Comparison of ENCODE assay signal across 22 cellular contexts in the genomic region with DNA sequence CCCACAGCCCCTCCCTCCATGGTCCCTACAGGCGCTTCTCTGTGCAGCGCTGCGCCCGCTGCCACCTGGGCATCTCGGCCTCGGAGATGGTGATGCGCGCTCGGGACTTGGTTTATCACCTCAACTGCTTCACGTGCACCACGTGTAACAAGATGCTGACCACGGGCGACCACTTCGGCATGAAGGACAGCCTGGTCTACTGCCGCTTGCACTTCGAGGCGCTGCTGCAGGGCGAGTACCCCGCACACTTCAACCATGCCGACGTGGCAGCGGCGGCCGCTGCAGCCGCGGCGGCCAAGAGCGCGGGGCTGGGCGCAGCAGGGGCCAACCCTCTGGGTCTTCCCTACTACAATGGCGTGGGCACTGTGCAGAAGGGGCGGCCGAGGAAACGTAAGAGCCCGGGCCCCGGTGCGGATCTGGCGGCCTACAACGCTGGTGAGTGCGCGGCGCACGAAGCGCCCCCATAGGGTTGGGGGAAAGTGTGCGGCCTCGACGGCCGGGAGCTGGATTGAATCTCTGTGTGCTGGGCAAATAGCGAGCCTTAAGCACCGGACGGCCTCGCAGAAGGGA. TPM values are rescaled to one million over a fixed set of nuclear protein-coding genes. Genes with fewer than 3 reads are reported as not detected.
A peak's percentile ranks its signal among the peaks of the same experiment; 100 is the strongest.
DNase-seq lines count a peak whose midpoint lies in the region; ATAC-seq, FAIRE-seq and TF ChIP-seq lines count a peak whose summit lies in the region.
"Had no signal": no experiment of that assay in that cellular context is flagged by ENCODE, and none has a peak within 500 bp of the region (broad histone marks: within the 10 kb centered on the region; RNA-seq: fewer than 3 reads in every experiment).

No MANE protein-coding gene starts in this region.

- no peak overlapping the region for H3K56ac ChIP-seq in mesendoderm (ENCODE audit: low read length)

- DNase-seq in AG09309 (ENCODE audit: low read depth) = no peak
- DNase-seq in GM13976 (ENCODE audit: low spot score) = peak; percentile 32
- DNase-seq in GM12878 (ENCODE audit: low read depth, low spot score) = no peak
- peak; percentile 65 for DNase-seq in mesendoderm
- DNase-seq in osteocyte (ENCODE audit: extremely low spot score, unreplicated experiment) = no peak
- no peak for DNase-seq in mesenchymal stem cell
- DNase-seq: activated CD4-positive, alpha-beta T cell treated with anti-CD3 and anti-CD28 coated beads, Interleukin-2, amount 50 U/mL, for 48 hours; activated gamma-delta T cell treated with Interleukin-2 at 50 U/mL for 16 hours; BE2C; effector memory CD8-positive, alpha-beta T cell; GOT3; NCI-H1417 treated with DMSO at 0.1 percent for 48 hours; occipital lobe; Right ventricle myocardium superior; stimulated activated naive CD8-positive, alpha-beta T cell treated with anti-CD3 and anti-CD28 coated beads, Interleukin-15, amount 100 ng/mL, for 72 hours; T1000 had no signal

- peaks cover 7% of the 10 kb centered on the region for H3K4me1 ChIP-seq in GM12878 (ENCODE audit: control insufficient read depth, insufficient read depth, low read length)
- peaks cover 2% of the 10 kb centered on the region for H3K4me1 ChIP-seq in mesendoderm (ENCODE audit: control insufficient read depth, low read depth, low read length)
- H3K4me1 ChIP-seq in mesenchymal stem cell (ENCODE audit: control insufficient read depth, insufficient read depth, low read depth, low read length) = peaks cover 49% of the 10 kb centered on the region
- H3K4me1 ChIP-seq: BE2C had no signal

- POLR2A ChIA-PET in GM12878 (lab: Charles Lee) = no interaction called here

- FAIRE-seq in GM12878 (lab: Jason Lieb, UNC) = no peak
- FAIRE-seq: bronchial epithelial cell had no signal

- H3K4ac ChIP-seq in mesendoderm (ENCODE audit: low read depth, low read length) (no peak overlapping the region), mesenchymal stem cell (ENCODE audit: low read depth in 1 of 2, low read length in 2 of 2) (no peak overlapping the region)

- SMC1A ChIA-PET in GM12878 (lab: Charles Lee; ENCODE audit: uncharacterized antibody, unreplicated experiment) = no interaction called here

- H3K9me3 ChIP-seq in GM12878 (replicated peaks; ENCODE audit: control insufficient read depth, insufficient read depth, low read length) (no peaks in the 10 kb centered on the region; the same call in 2 of the 3 replicates), mesenchymal stem cell (ENCODE audit: control insufficient read depth, low read length) (no peaks in the 10 kb centered on the region)
- H3K9me3 ChIP-seq: vagina had no signal

- TF ChIP-seq POLR2A in GM12878 (IDR thresholded peaks at IDR 0.05; ENCODE audit: low read depth, low read length) = no peak

- TF ChIP-seq RAD21 in GM12878 (IDR thresholded peaks at IDR 0.05; ENCODE audit: insufficient read depth, low read depth, low read length) = no peak

- no peaks in the 10 kb centered on the region for H3K36me3 Mint-ChIP-seq in osteocyte (ENCODE audit: unreplicated experiment)

- H2AFZ ChIP-seq in GM12878 (ENCODE audit: control insufficient read depth, low read depth, low read length) (no peak overlapping the region), mesenchymal stem cell (ENCODE audit: low read depth, low read length) (no peak overlapping the region)

- H3K79me1 ChIP-seq in mesendoderm (ENCODE audit: low read length) = no peaks in the 10 kb centered on the region
- no peaks in the 10 kb centered on the region for H3K79me1 ChIP-seq in mesenchymal stem cell (replicated peaks; ENCODE audit: low read length, poor library complexity, severe bottlenecking)

- H3K23ac ChIP-seq in mesendoderm (ENCODE audit: low read length) (no peak overlapping the region), mesenchymal stem cell (ENCODE audit: low read length in 2 of 2) (peak overlapping the region in 1 of 2 experiments; percentile 23)

- H3K27me3 Mint-ChIP-seq in osteocyte (ENCODE audit: unreplicated experiment) = peaks cover 64% of the 10 kb centered on the region

- no peaks in the 10 kb centered on the region; the same call in 1 of the 2 replicates for H3K79me2 ChIP-seq in GM12878 (ENCODE audit: control insufficient read depth, insufficient read depth, low read length)
- no peaks in the 10 kb centered on the region for H3K79me2 ChIP-seq in mesendoderm (ENCODE audit: control insufficient read depth, insufficient read depth, low read length)

- H3K4me2 ChIP-seq in GM12878 (ENCODE audit: control insufficient read depth, insufficient read depth) (no peak overlapping the region), mesendoderm (ENCODE audit: low read length) (no peak overlapping the region), mesenchymal stem cell (ENCODE audit: low read length, poor library complexity, severe bottlenecking) (no peak overlapping the region)
- H3K4me2 ChIP-seq: KMS-11 had no signal

- H2BK5ac ChIP-seq in mesendoderm (ENCODE audit: low read length) = no peak overlapping the region
- no peak overlapping the region for H2BK5ac ChIP-seq in mesenchymal stem cell (ENCODE audit: low read depth, low read length, poor library complexity, severe bottlenecking)

- H2BK15ac ChIP-seq in mesendoderm (replicated peaks; ENCODE audit: low read depth) (no peak overlapping the region), mesenchymal stem cell (ENCODE audit: low read depth, poor library complexity, severe bottlenecking) (no peak overlapping the region)

- H4K20me1 ChIP-seq in GM12878 (ENCODE audit: control insufficient read depth, insufficient read depth) = 0 out of 2 replicates have a peak, but pooled peaks cover 4% of the 10 kb centered on the region

- BruUV-seq in GM12878 (replicated peaks; lab: Mats Ljungman, UMichigan) = no TSS peak

- H3K18ac ChIP-seq in mesendoderm (ENCODE audit: low read length) = no peak overlapping the region
- no peak overlapping the region for H3K18ac ChIP-seq in mesenchymal stem cell (ENCODE audit: low read depth in 1 of 2, low read length in 2 of 2)

- peaks cover 0 to 1% of the 10 kb centered on the region in 2 experiments; a peak in 1 of 4 replicates for H3K36me3 ChIP-seq in GM12878 (ENCODE audit: control insufficient read depth in 2 of 2, insufficient read depth in 2 of 2, low read length in 1 of 2)
- H3K36me3 ChIP-seq in mesendoderm (ENCODE audit: control insufficient read depth, insufficient read depth, low read length) = no peaks in the 10 kb centered on the region
- H3K36me3 ChIP-seq in mesenchymal stem cell (ENCODE audit: control insufficient read depth in 1 of 2, insufficient read depth in 2 of 2, low read depth in 1 of 2, low read length in 2 of 2) = no peaks in the 10 kb centered on the region
- H3K36me3 ChIP-seq: BE2C, vagina had no signal

- H3K4me1 Mint-ChIP-seq in osteocyte (ENCODE audit: unreplicated experiment) = peaks cover 24% of the 10 kb centered on the region

- 69% methylated on average over 52 of the region's 52 CpGs for WGBS in GM12878 (ENCODE audit: insufficient coverage, insufficient replicate concordance, low lambda C conversion rate, missing lambda C conversion rate)
- WGBS in mesendoderm (ENCODE audit: extremely low coverage, insufficient coverage, low lambda C conversion rate) = no CpG with 5 or more reads among the region's 52 CpGs
- 7% methylated on average over 52 of the region's 52 CpGs for WGBS in mesenchymal stem cell

- no peak overlapping the region for H2BK12ac ChIP-seq in mesenchymal stem cell (ENCODE audit: low read length in 2 of 2)

- no peak overlapping the region for H3K27ac Mint-ChIP-seq in osteocyte (ENCODE audit: unreplicated experiment)
- H3K27ac Mint-ChIP-seq: effector memory CD8-positive, alpha-beta T cell had no signal

- no peak overlapping the region for H4K8ac ChIP-seq in mesendoderm (ENCODE audit: low read depth, low read length)
- no peak overlapping the region for H4K8ac ChIP-seq in mesenchymal stem cell (ENCODE audit: low read length)

- CTCF ChIA-PET in GM12878 (lab: Yijun Ruan, JAX) = no interaction called here

- no peak overlapping the region for H2BK120ac ChIP-seq in mesendoderm (ENCODE audit: low read depth, low read length)
- no peak overlapping the region for H2BK120ac ChIP-seq in mesenchymal stem cell (ENCODE audit: low read depth, low read length)

- H3K9me3 Mint-ChIP-seq in osteocyte (ENCODE audit: unreplicated experiment) = no peaks in the 10 kb centered on the region
- H3K9me3 Mint-ChIP-seq: effector memory CD8-positive, alpha-beta T cell; stimulated activated naive CD8-positive, alpha-beta T cell treated with anti-CD3 and anti-CD28 coated beads, Interleukin-15, amount 100 ng/mL, for 72 hours had no signal

- H3K27ac ChIP-seq in GM12878 (ENCODE audit: control insufficient read depth, insufficient read depth) (no peak overlapping the region), mesendoderm (ENCODE audit: low read depth, low read length) (no peak overlapping the region), mesenchymal stem cell (ENCODE audit: low read length, poor library complexity, severe bottlenecking) (no peak overlapping the region)
- H3K27ac ChIP-seq: KMS-11, vagina had no signal

- intact Hi-C loops in GM12878 (cut with micrococcal nuclease; ENCODE audit: unreplicated experiment) = no loop called here

- H4K5ac ChIP-seq in mesendoderm (ENCODE audit: low read length) = no peak overlapping the region

- H3K27me3 ChIP-seq in GM12878 (replicated peaks in 1 of 2; ENCODE audit: control insufficient read depth in 2 of 2, insufficient read depth in 2 of 2, low read length in 1 of 2) (peaks cover 0 to 57% of the 10 kb centered on the region in 2 experiments; a peak in 2 of 4 replicates), mesendoderm (ENCODE audit: insufficient read depth, low read length, poor library complexity) (peaks cover 78% of the 10 kb centered on the region), mesenchymal stem cell (ENCODE audit: control insufficient read depth in 1 of 2, insufficient read depth in 1 of 2, low read length in 2 of 2) (peaks cover 82 to 93% of the 10 kb centered on the region in 2 experiments)

- peak overlapping the region; percentile 13 for H3K4me3 ChIP-seq in AG09309 (ENCODE audit: control insufficient read depth, low read depth, low read length)
- H3K4me3 ChIP-seq in GM12878 = no peak overlapping the region
- no peak overlapping the region for H3K4me3 ChIP-seq in mesendoderm (ENCODE audit: low read length)
- no peak overlapping the region for H3K4me3 ChIP-seq in mesenchymal stem cell (ENCODE audit: insufficient read depth in 1 of 2, low read depth in 1 of 2, low read length in 2 of 2)
- H3K4me3 ChIP-seq: lung, vagina had no signal

- H2AK5ac ChIP-seq in mesendoderm (ENCODE audit: low read length) (no peak overlapping the region), mesenchymal stem cell (ENCODE audit: low read length, severe bottlenecking) (no peak overlapping the region)

- H3K14ac ChIP-seq in mesenchymal stem cell (ENCODE audit: low read length in 2 of 2) = no peak overlapping the region

- H3K4me3 Mint-ChIP-seq in osteocyte (ENCODE audit: unreplicated experiment) = no peak overlapping the region

- TF ChIP-seq CTCF in AG09309 (IDR thresholded peaks at IDR 0.05; ENCODE audit: control insufficient read depth, insufficient read depth, low read depth, low read length, missing control alignments) (peak; percentile 11), GM13976 (IDR thresholded peaks at IDR 0.05; ENCODE audit: borderline replicate concordance, control extremely low read depth, extremely low read depth, insufficient read depth, missing control alignments) (no peak), GM12878 (IDR thresholded peaks at IDR 0.05 in 2 of 3, conservative IDR thresholded peaks at IDR 0.05 in 1 of 3; ENCODE audit: control insufficient read depth in 2 of 3, extremely low read depth in 1 of 3, insufficient read depth in 1 of 3, low read depth in 3 of 3, low read length in 3 of 3) (no peak), osteocyte (IDR thresholded peaks at IDR 0.05) (no peak)

- TF ChIP-seq EP300 in GM12878 (IDR thresholded peaks at IDR 0.05; ENCODE audit: borderline replicate concordance in 1 of 2, control insufficient read depth in 1 of 2, low read depth in 2 of 2, low read length in 2 of 2) = no peak

- RAD21 ChIA-PET in GM12878 (lab: Charles Lee; ENCODE audit: unreplicated experiment) = no interaction called here

- H3K9ac ChIP-seq in GM12878 (ENCODE audit: control insufficient read depth, insufficient read depth, low read length) (no peak overlapping the region), mesendoderm (ENCODE audit: low read length) (no peak overlapping the region), mesenchymal stem cell (ENCODE audit: low read length) (no peak overlapping the region)
- H3K9ac ChIP-seq: KMS-11 had no signal

- no peak overlapping the region for H4K91ac ChIP-seq in mesenchymal stem cell (ENCODE audit: low read length)

- ATAC-seq in GM12878 (no peak), GM18873 (IDR thresholded peaks at IDR 0.05; ENCODE audit: low FRiP score, unreplicated experiment) (no peak), HG03439 (IDR thresholded peaks at IDR 0.05; ENCODE audit: unreplicated experiment) (no peak)
- ATAC-seq: effector memory CD8-positive, alpha-beta T cell; stimulated activated naive CD8-positive, alpha-beta T cell treated with anti-CD3 and anti-CD28 coated beads, Interleukin-15, amount 100 ng/mL, for 72 hours had no signal

- in situ Hi-C loops in GM13976 (cut with MboI; ENCODE audit: low sequenced_read_pairs, unreplicated experiment) (loop anchor here (25.0 kb wide), 1 partner anchor 478 kb away; no protein-coding TSS in a partner anchor), GM12878 (cut with MboI) (no loop called here)

RNA-seq across cellular contexts. Expression of a gene that starts 3.6 kb away (rescaled TPM):
- 34.7 and 38.5 TPM in 2 replicates for total RNA-seq in GM12878 (2013; cell fraction: nucleolus; rRNA removed)
- total RNA-seq in GM12878 (2014; rRNA removed) (6.0 and 8.0 TPM in 2 replicates), GM12878 (2014; rRNA removed; fragmentation: Illumina TruSeq; extraction: Trizol) (3.3 TPM in 2 replicates), GM12878 (2021) (9.0 and 10.3 TPM in 2 replicates), osteocyte (not detected in 2 replicates)
- polyA plus RNA-seq in GM12878 (2011; ENCODE audit: low read depth) = 1.1 TPM
- polyA plus RNA-seq in GM12878 (2011; rRNA removed) (46.5 and 69.8 TPM in 2 replicates), GM12878 (2014; fragmentation: Illumina TruSeq; extraction: Trizol) (3.6 and 6.0 TPM in 2 replicates), GM12878 (2014; fragmentation: Nextera tagmentation; extraction: Ambion mirVana) (1 to 10 TPM in 1 of 2 experiments, under 1 TPM in 1; 0.82 to 2.6 TPM), GM12878 (2014; rRNA removed) (7.6 and 14.2 TPM in 2 replicates), GM12878 (2016; fragmentation: Nextera tagmentation; extraction: Ambion mirVana) (1 to 10 TPM; 2.6 to 4.6 TPM)
- 109 and 126 TPM in 2 replicates for polyA plus RNA-seq in GM12878 (2011; cell fraction: cytosol; rRNA removed)
- 225 and 243 TPM in 2 replicates for polyA plus RNA-seq in GM12878 (2011; cell fraction: nucleus; rRNA removed)
- 1.7 and 4.5 TPM in 2 replicates for polyA plus RNA-seq in GM12878 (2012)
- polyA minus RNA-seq in GM12878 (2011; rRNA and poly(A)+ RNA removed) = 38.6 and 76.6 TPM in 2 replicates
- polyA minus RNA-seq in GM12878 (2011; cell fraction: cytosol; rRNA and poly(A)+ RNA removed) = 49.9 and 53.2 TPM in 2 replicates
- polyA minus RNA-seq in GM12878 (2011; cell fraction: nucleus; rRNA and poly(A)+ RNA removed) = 34.7 and 46.5 TPM in 2 replicates
- polyA plus RNA-seq in mesendoderm (2013, experiment 1 of 2) = 0.52 TPM
- 0.49 TPM for polyA plus RNA-seq in mesendoderm (2013, experiment 2 of 2)
- polyA plus RNA-seq in mesenchymal stem cell (2013, experiment 1 of 2) = not detected
- polyA plus RNA-seq in mesenchymal stem cell (2013, experiment 2 of 2) = 0.05 TPM
- total RNA-seq: bronchial epithelial cell, Right ventricle myocardium superior, vagina had no signal

Comparison
In these comparisons a context has a peak if more than half of its experiments do, and no peak if none do; other contexts are left out.
1. DNase-seq: peak in GM13976 (single experiment) and mesendoderm (single experiment); none in AG09309 (single experiment), GM12878 (single experiment), osteocyte (single experiment) and mesenchymal stem cell (single experiment).